ENCODE assay signal across 22 cellular contexts in genomic region chr13:105338044-105338443, GRCh38.
DNase-seq lines count a peak whose midpoint lies in the region; ATAC-seq, FAIRE-seq and TF ChIP-seq lines count a peak whose summit lies in the region.
"Had no signal": no experiment of that assay in that cellular context is flagged by ENCODE, and none has a peak within 500 bp of the region (broad histone marks: within the 10 kb centered on the region; RNA-seq: fewer than 3 reads in every experiment).

No MANE protein-coding gene starts in this region.

- H3K9ac ChIP-seq in trophoblast cell (ENCODE audit: low read length) = no peak overlapping the region

- peak; percentile 21 for DNase-seq in AG10803 (ENCODE audit: low read depth)
- no peak for DNase-seq in H54 (ENCODE audit: insufficient read length, low spot score)
- no peak for DNase-seq in SJSA1 (ENCODE audit: low read depth in 1 of 2, low spot score in 2 of 2)
- peak in 1 of 2 donors; percentile 52 for DNase-seq in trophoblast cell
- DNase-seq in NCI-H1930 (lab: John Stamatoyannopoulos, UW) = no peak
- no peak for DNase-seq in NOMO-1 treated with dmso at 0.1 percent for 144 hours (lab: John Stamatoyannopoulos, UW; ENCODE audit: unreplicated experiment)
- DNase-seq in kidney glomerular epithelial cell (lab: John Stamatoyannopoulos, UW) = no peak
- DNase-seq: 8988T, ACHN, DMS153, GOT3, HCEC 1CT, KBM-7, MM.1S, NCI-H1694, NCI-H2081, NCI-H2227 treated with DMSO at 0.1 percent for 48 hours, NCI-H526 treated with DMSO at 0.1 percent for 48 hours had no signal

- no peak overlapping the region for H4K12ac ChIP-seq in trophoblast cell (ENCODE audit: low read depth, low read length)

- H2BK5ac ChIP-seq in trophoblast cell (ENCODE audit: low read depth, low read length, poor library complexity) = peak overlapping the region; percentile 61

- H3K18ac ChIP-seq in trophoblast cell (ENCODE audit: low read length) = no peak overlapping the region

- H3K36me3 ChIP-seq in SJSA1 (no peaks in the 10 kb centered on the region), trophoblast cell (ENCODE audit: control insufficient read depth in 1 of 2, insufficient read depth in 2 of 2, low read length in 2 of 2) (no peaks in the 10 kb centered on the region)

- no peak overlapping the region for H3K23ac ChIP-seq in trophoblast cell (ENCODE audit: low read length)

- no peak for TF ChIP-seq POLR2A in H54 (IDR thresholded peaks at IDR 0.05; ENCODE audit: low read depth, low read length)

- H3K14ac ChIP-seq in trophoblast cell (ENCODE audit: low read length) = no peak overlapping the region

- no peak overlapping the region for H3K4me3 ChIP-seq in AG10803 (ENCODE audit: low read length)
- no peak overlapping the region for H3K4me3 ChIP-seq in SJSA1
- H3K4me3 ChIP-seq in trophoblast cell (ENCODE audit: low read depth, low read length) = no peak overlapping the region

- H4K8ac ChIP-seq in trophoblast cell (ENCODE audit: low read depth, low read length) = no peak overlapping the region

- no peaks in the 10 kb centered on the region for H3K27me3 ChIP-seq in SJSA1 (replicated peaks)
- H3K27me3 ChIP-seq in trophoblast cell (ENCODE audit: insufficient read depth, low read length) = no peaks in the 10 kb centered on the region

- H3K79me2 ChIP-seq in trophoblast cell (ENCODE audit: control insufficient read depth, insufficient read depth, low read length, poor library complexity) = no peaks in the 10 kb centered on the region

- no CpG with 5 or more reads among the region's 6 CpGs for WGBS in trophoblast cell (ENCODE audit: extremely low coverage, insufficient coverage, insufficient read length)

- peak overlapping the region; percentile 15 for H4K91ac ChIP-seq in trophoblast cell (ENCODE audit: low read depth, low read length)

- H3K4me2 ChIP-seq in trophoblast cell (ENCODE audit: low read length) = no peak overlapping the region

- no peak overlapping the region for H2BK120ac ChIP-seq in trophoblast cell (ENCODE audit: insufficient read depth, low read length, poor library complexity)

- H3K4me1 ChIP-seq in SJSA1 (replicated peaks) = peaks cover 50% of the 10 kb centered on the region
- H3K4me1 ChIP-seq in trophoblast cell (ENCODE audit: control insufficient read depth in 1 of 2, insufficient read depth in 2 of 2, low read length in 2 of 2) = peaks cover 2 to 4% of the 10 kb centered on the region in 2 experiments

- H2AK5ac ChIP-seq in trophoblast cell (ENCODE audit: low read length) = no peak overlapping the region

- no peak overlapping the region for H2AFZ ChIP-seq in trophoblast cell (ENCODE audit: insufficient read depth, low read length, poor library complexity)

- no peak overlapping the region for H3K4ac ChIP-seq in trophoblast cell (ENCODE audit: low read depth, low read length)

- H2BK12ac ChIP-seq in trophoblast cell (ENCODE audit: low read length) = peak overlapping the region; percentile 85

- no peak for TF ChIP-seq CTCF in AG10803 (conservative IDR thresholded peaks at IDR 0.05; ENCODE audit: low read length)

- H3K79me1 ChIP-seq in trophoblast cell (ENCODE audit: low read length) = peaks cover 15% of the 10 kb centered on the region

- no peak for ATAC-seq in HG02884 (IDR thresholded peaks at IDR 0.05; ENCODE audit: unreplicated experiment)
- ATAC-seq: HepG2, SK-N-SH treated with all-trans-retinoic acid at 6 μM for 48 hours had no signal

- H3K9me3 ChIP-seq in SJSA1 (replicated peaks) = peaks cover 8% of the 10 kb centered on the region; the same call in 1 of the 2 replicates
- no peaks in the 10 kb centered on the region for H3K9me3 ChIP-seq in trophoblast cell (ENCODE audit: insufficient read depth, low read depth, low read length)

- FAIRE-seq in H54 (lab: Jason Lieb, UNC) = peak; percentile 64
- FAIRE-seq: G401.6, HepG2 had no signal

- H3K27ac ChIP-seq in SJSA1 (peak overlapping the region; percentile 76), trophoblast cell (ENCODE audit: low read depth, low read length) (no peak overlapping the region)
